Comparison of ENCODE assay signal across 1 cellular context in genomic region chr3:172177803-172178316, GRCh38.
TF ChIP-seq lines count a peak whose summit lies in the region.

No MANE protein-coding gene starts in this region.

TF ChIP-seq in A549, 52 proteins besides CTCF, POLR2A, EP300 and RAD21 (continued from another document):
- TF ChIP-seq REST (IDR thresholded peaks at IDR 0.05), result no peak
- no peak for TF ChIP-seq RCOR1 (IDR thresholded peaks at IDR 0.05; ENCODE audit: low read depth, low read length)
- no peak for TF ChIP-seq MAZ (IDR thresholded peaks at IDR 0.05; ENCODE audit: borderline replicate concordance, low read depth, low read length)
- TF ChIP-seq EHF (CRISPR knock-in tag; IDR thresholded peaks at IDR 0.05), result no peak
- TF ChIP-seq, protein P1, sequence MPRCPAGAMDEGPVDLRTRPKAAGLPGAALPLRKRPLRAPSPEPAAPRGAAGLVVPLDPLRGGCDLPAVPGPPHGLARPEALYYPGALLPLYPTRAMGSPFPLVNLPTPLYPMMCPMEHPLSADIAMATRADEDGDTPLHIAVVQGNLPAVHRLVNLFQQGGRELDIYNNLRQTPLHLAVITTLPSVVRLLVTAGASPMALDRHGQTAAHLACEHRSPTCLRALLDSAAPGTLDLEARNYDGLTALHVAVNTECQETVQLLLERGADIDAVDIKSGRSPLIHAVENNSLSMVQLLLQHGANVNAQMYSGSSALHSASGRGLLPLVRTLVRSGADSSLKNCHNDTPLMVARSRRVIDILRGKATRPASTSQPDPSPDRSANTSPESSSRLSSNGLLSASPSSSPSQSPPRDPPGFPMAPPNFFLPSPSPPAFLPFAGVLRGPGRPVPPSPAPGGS (IDR thresholded peaks at IDR 0.05), result no peak
